In genomic region chr10:101353692-101354583, GRCh38 we compare ENCODE assay signal across 8 cellular contexts. TPM values are rescaled to one million over a fixed set of nuclear protein-coding genes. Genes with fewer than 3 reads are reported as not detected.
DNase-seq lines count a peak whose midpoint lies in the region; ATAC-seq and TF ChIP-seq lines count a peak whose summit lies in the region.

BTRC (plus strand) TSS chr10:101354165; CDS start chr10:101354181, 16 bp downstream.

- H3K4me3 Mint-ChIP-seq in natural killer cell: peak within 1 kb of the TSS; percentile 98

- peak; percentile 91 to 96 (median 95) for ATAC-seq in natural killer cell

- no peak for TF ChIP-seq CTCF in natural killer cell (IDR thresholded peaks at IDR 0.05)

- H3K9me3 Mint-ChIP-seq in natural killer cell: no peaks in the 10 kb centered on the region

- intact Hi-C loops in natural killer cell (cut with micrococcal nuclease): loop anchor here (5.0 kb wide), 2 partner anchors 233 to 322 kb away; partner anchors contain the start of genes DPCD, PDZD7, POLL and SFXN3

- DNase-seq in ELR (ENCODE audit: low read depth) (peak; percentile 99), H7 (peak; percentile 90), M059J (ENCODE audit: low read depth) (peak; percentile 99), SHP77 (lab: John Stamatoyannopoulos, UW) (peak; percentile 99), fibroblast of peridontal ligament (ENCODE audit: extremely low read depth) (peak; percentile 100), natural killer cell (peak; percentile 94)
- peak; percentile 94 for DNase-seq in activated effector memory CD4-positive, alpha-beta T cell treated with Interleukin-2 at 50 U/mL for 16 hours
- DNase-seq in stimulated activated naive CD4-positive, alpha-beta T cell treated with Interleukin-2 at 50 U/mL for 16 hours (lab: John Stamatoyannopoulos, UW): peak; percentile 97

- no peaks in the 10 kb centered on the region for H3K27me3 ChIP-seq in H7 (ENCODE audit: control insufficient read depth, insufficient read depth, low read length)

- H3K4me1 Mint-ChIP-seq in natural killer cell: peaks cover 20 to 29% of the 10 kb centered on the region in 2 donors

- H3K27ac Mint-ChIP-seq in natural killer cell: peak within 1 kb of the TSS; percentile 88 to 97

- H3K36me3 ChIP-seq in H7 (replicated peaks; ENCODE audit: control insufficient read depth, insufficient read depth, low read length): no peaks in the 10 kb centered on the region

- H3K36me3 Mint-ChIP-seq in natural killer cell: no peaks in the 10 kb centered on the region

- H3K27me3 Mint-ChIP-seq in natural killer cell (ENCODE audit: low read depth in 2 of 2): peaks cover 4 to 9% of the 10 kb centered on the region in 2 donors

- H3K4me3 ChIP-seq in H7 (ENCODE audit: insufficient read depth, low read depth, low read length): peak within 1 kb of the TSS; percentile 77

RNA-seq across cellular contexts. Expression of gene BTRC, which starts in this region (rescaled TPM):
- 13.0 and 13.2 TPM in 2 replicates for total RNA-seq in H7 (2014; rRNA removed; shearing (Covaris generic))
- total RNA-seq in M059J (2014; rRNA removed; shearing (Covaris generic)): 6.4 and 11.4 TPM in 2 replicates
- total RNA-seq in natural killer cell: 10 to 100 TPM; 13.5 to 22.8 (median 15.2) TPM

Comparison
In these comparisons a context has a peak if more than half of its experiments do, and no peak if none do; other contexts are left out.
1. Peak in every context shown above with its lines: DNase-seq, ATAC-seq and H3K4me3 ChIP-seq.